5 cellular contexts compared by ENCODE assay signal in genomic region chr3:192964959-192965719, GRCh38. TPM values are rescaled to one million over a fixed set of nuclear protein-coding genes. Genes with fewer than 3 reads are reported as not detected.
A peak's percentile ranks its signal among the peaks of the same experiment; 100 is the strongest.
DNase-seq lines count a peak whose midpoint lies in the region; ATAC-seq, FAIRE-seq and TF ChIP-seq lines count a peak whose summit lies in the region.
"Not testable (repeated sequence)": the region's sequence is repeated elsewhere in the genome, so short reads cannot be mapped to it uniquely, and the experiment has no call there.

No MANE protein-coding gene starts in this region.

- ATAC-seq in A549: not testable (repeated sequence)

- 8% methylated on average over 11 of the region's 21 CpGs for WGBS in A549 (ENCODE audit: missing lambda C conversion rate)

- H3K9me3 ChIP-seq in A549: not testable (repeated sequence)

- FAIRE-seq in A549 (lab: Jason Lieb, UNC): not testable (repeated sequence)

- DNase-seq in A549 (ENCODE audit: low read depth in 1 of 2, low spot score in 1 of 2): not testable (repeated sequence)
- peak; percentile 31 for DNase-seq in DMS53 (lab: John Stamatoyannopoulos, UW)
- DNase-seq in NCI-H2171 treated with DMSO at 0.1 percent for 48 hours (lab: John Stamatoyannopoulos, UW): peak; percentile 46
- DNase-seq in SW480 (ENCODE audit: low spot score): peak; percentile 6
- peak in 25 of 42 donors; percentile 9 to 74 (median 32) for DNase-seq in head of caudate nucleus

- TF ChIP-seq EP300 in A549 (IDR thresholded peaks at IDR 0.05): not testable (repeated sequence)

- POLR2A ChIA-PET in A549 (lab: Yijun Ruan, JAX): not testable (repeated sequence)

- TF ChIP-seq CTCF in A549 (IDR thresholded peaks at IDR 0.05): not testable (repeated sequence)

- H3K27ac ChIP-seq in A549: peak overlapping the region; percentile 39 to 74; a peak in 5 of 6 replicates

- H3K4me1 ChIP-seq in A549: not testable (repeated sequence)

- TF ChIP-seq RAD21 in A549 (conservative IDR thresholded peaks at IDR 0.05 in 1 of 2, IDR thresholded peaks at IDR 0.05 in 1 of 2): not testable (repeated sequence)

- TF ChIP-seq POLR2A in A549 (IDR thresholded peaks at IDR 0.05; ENCODE audit: low read length): not testable (repeated sequence)

- CTCF ChIA-PET in A549 (lab: Yijun Ruan, JAX): not testable (repeated sequence)

- H3K4me2 ChIP-seq in A549: peak overlapping the region; percentile 57

- H3K4me3 ChIP-seq in A549: peak overlapping the region; percentile 32

- intact Hi-C loops in head of caudate nucleus (cut with DNase I): not testable (repeated sequence)

RNA-seq across cellular contexts. Expression of gene MB21D2, which starts 47.5 kb away (rescaled TPM):
- polyA plus RNA-seq in A549 (2011; rRNA removed): 6.6 and 7.5 TPM in 2 replicates
- polyA plus RNA-seq in A549 (2012; cell fraction: cytosol; rRNA removed): 3.3 and 4.3 TPM in 2 replicates
- polyA plus RNA-seq in A549 (2012; cell fraction: nucleus; rRNA removed): 4.5 and 5.0 TPM in 2 replicates
- polyA plus RNA-seq in A549 (2017; fragmentation: RNase III; extraction: RNeasy Plus Mini Kit Qiagen cat#74134 plus additional on column Dnase treatment): 4.8 to 5.5 TPM (median 5.4 TPM) in 3 replicates
- 12.8 and 14.4 TPM in 2 replicates for polyA minus RNA-seq in A549 (2011; rRNA and poly(A)+ RNA removed)
